ENCODE assay signal across 7 cellular contexts in the genomic region with DNA sequence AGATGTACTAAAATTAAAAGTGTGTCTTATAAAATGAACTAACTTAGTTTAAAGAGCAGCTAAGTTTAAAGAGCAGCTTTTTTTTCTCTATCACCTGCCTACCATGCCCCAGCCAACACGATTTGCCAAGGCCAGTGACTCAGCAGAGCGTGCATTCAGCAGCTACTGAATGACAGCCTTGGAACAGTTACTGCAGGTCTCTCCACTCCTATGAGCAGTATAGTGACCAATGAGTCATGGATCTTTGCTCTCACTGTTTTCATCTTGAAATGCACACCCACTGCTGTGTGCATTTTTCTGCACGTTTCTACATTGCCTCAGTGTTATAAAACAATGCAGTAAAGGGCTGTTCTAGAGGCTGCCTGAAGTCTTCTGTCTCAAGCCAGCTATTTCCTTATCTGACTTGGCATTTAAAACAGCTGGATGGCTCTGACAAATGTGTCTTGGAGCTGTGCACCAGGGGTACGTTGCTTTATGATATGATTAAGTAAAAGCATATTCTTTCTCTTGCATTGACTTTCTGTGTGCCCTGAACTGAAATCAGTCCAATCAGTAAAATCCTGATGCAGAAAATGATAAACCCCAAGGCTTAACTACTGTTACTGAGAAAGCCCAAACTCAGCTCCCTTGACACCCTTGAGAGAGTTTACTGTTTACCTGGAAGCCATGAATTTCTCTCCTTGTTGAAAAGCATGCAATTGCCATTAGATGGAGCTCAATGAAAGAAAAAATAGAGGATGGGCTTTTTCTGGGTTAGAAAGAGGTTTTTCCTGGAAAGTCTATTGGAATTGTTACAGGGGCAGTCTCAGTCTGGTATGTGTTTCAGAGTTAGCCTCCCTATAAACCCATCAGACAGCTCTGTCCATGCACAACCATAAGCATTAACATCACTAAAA.
DNase-seq lines count a peak whose midpoint lies in the region; ATAC-seq and TF ChIP-seq lines count a peak whose summit lies in the region.

No MANE protein-coding gene starts in this region.

- TF ChIP-seq CTCF in gastroesophageal sphincter (IDR thresholded peaks at IDR 0.05): no peak
- peak in 1 of 4 experiments; percentile 6 for TF ChIP-seq CTCF in prostate gland (IDR thresholded peaks at IDR 0.05)

- H3K27me3 Mint-ChIP-seq in effector memory CD8-positive, alpha-beta T cell: peaks cover 15 to 39% of the 10 kb centered on the region in 2 donors

- H3K4me1 Mint-ChIP-seq in effector memory CD8-positive, alpha-beta T cell (ENCODE audit: low read depth in 2 of 2): no peaks in the 10 kb centered on the region

- no peak for TF ChIP-seq POLR2A in gastroesophageal sphincter (IDR thresholded peaks at IDR 0.05)
- TF ChIP-seq POLR2A in prostate gland (IDR thresholded peaks at IDR 0.05): no peak

- intact Hi-C loops in prostate gland (cut with DNase I): loop anchor here (2.0 to 5.0 kb wide), 5 partner anchors 33 to 228 kb away; partner anchors contain the start of gene H2AZ1

- H3K27ac Mint-ChIP-seq in effector memory CD8-positive, alpha-beta T cell: no peak overlapping the region

- no peaks in the 10 kb centered on the region for H3K9me3 ChIP-seq in gastroesophageal sphincter
- no peaks in the 10 kb centered on the region for H3K9me3 ChIP-seq in prostate gland

- no peaks in the 10 kb centered on the region for H3K9me3 Mint-ChIP-seq in effector memory CD8-positive, alpha-beta T cell

- DNase-seq in HK-2 (ENCODE audit: unreplicated experiment) (peak; percentile 34), SHP77 (lab: John Stamatoyannopoulos, UW) (peak; percentile 64 to 73), prostate gland (ENCODE audit: low spot score) (peak; percentile 49), NCI-H2081 treated with DMSO at 0.1 percent for 48 hours (lab: John Stamatoyannopoulos, UW) (no peak)
- DNase-seq in effector memory CD8-positive, alpha-beta T cell: no peak

- H3K4me3 Mint-ChIP-seq in effector memory CD8-positive, alpha-beta T cell: no peak overlapping the region

- no peaks in the 10 kb centered on the region for H3K27me3 ChIP-seq in gastroesophageal sphincter
- no peaks in the 10 kb centered on the region for H3K27me3 ChIP-seq in prostate gland (replicated peaks; ENCODE audit: insufficient read depth)

- 5 to 18% methylated on average over 3 to 4 of the region's 4 CpGs for WGBS in gastroesophageal sphincter (ENCODE audit: low coverage in 1 of 2), 2 donors
- 2% methylated on average over 4 of the region's 4 CpGs for WGBS in prostate gland

- no peaks in the 10 kb centered on the region for H3K36me3 Mint-ChIP-seq in effector memory CD8-positive, alpha-beta T cell (ENCODE audit: insufficient read depth)

- ATAC-seq in gastroesophageal sphincter (peak; percentile 96), HG02759 (IDR thresholded peaks at IDR 0.05; ENCODE audit: unreplicated experiment) (no peak)
- ATAC-seq in effector memory CD8-positive, alpha-beta T cell (replicated peaks): no peak

- H3K4me1 ChIP-seq in gastroesophageal sphincter (peaks cover 0 to 41% (median 17%) of the 10 kb centered on the region in 3 donors), prostate gland (replicated peaks) (no peaks in the 10 kb centered on the region)

- peak overlapping the region; percentile 71 to 93 (median 80) for H3K27ac ChIP-seq in gastroesophageal sphincter
- peak overlapping the region; percentile 23 to 29 for H3K27ac ChIP-seq in prostate gland

- H3K36me3 ChIP-seq in gastroesophageal sphincter (no peaks in the 10 kb centered on the region), prostate gland (no peaks in the 10 kb centered on the region)

- TF ChIP-seq EP300 in gastroesophageal sphincter (IDR thresholded peaks at IDR 0.05): no peak

- H3K4me3 ChIP-seq in gastroesophageal sphincter (no peak overlapping the region), prostate gland (no peak overlapping the region)

Comparison
In these comparisons a context has a peak if more than half of its experiments do, and no peak if none do; other contexts are left out.
1. DNase-seq: peak in HK-2 (single experiment), SHP77 (2 of 2) and prostate gland (single experiment); none in NCI-H2081 treated with DMSO at 0.1 percent for 48 hours (single experiment) and effector memory CD8-positive, alpha-beta T cell (0 of 3).